ENCODE assay signal across 9 cellular contexts in the genomic region with DNA sequence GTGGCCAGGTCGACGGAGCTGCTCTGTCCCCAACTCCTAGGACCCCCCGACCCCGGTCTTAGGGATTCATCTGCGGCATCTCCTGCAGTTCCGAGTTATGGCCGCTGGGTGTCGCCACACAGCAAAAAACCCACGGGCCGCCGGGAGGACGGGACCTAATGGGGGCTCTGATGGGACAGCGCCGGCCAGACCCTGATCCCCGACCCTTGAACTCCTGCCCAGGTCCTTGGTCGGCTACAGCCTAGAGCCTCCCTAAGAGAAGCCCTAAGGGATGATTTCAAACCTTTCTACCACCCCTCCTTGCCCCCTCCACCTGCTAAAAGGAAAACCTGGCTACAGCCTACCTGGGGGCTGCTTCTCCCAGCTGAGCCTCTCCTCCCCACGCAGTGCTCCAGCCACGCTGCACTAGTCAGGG. TPM values are rescaled to one million over a fixed set of nuclear protein-coding genes. Genes with fewer than 3 reads are reported as not detected.
A peak's percentile ranks its signal among the peaks of the same experiment; 100 is the strongest.
DNase-seq lines count a peak whose midpoint lies in the region; ATAC-seq and TF ChIP-seq lines count a peak whose summit lies in the region.
"Had no signal": no experiment of that assay in that cellular context is flagged by ENCODE, and none has a peak within 500 bp of the region (broad histone marks: within the 10 kb centered on the region; RNA-seq: fewer than 3 reads in every experiment).

No MANE protein-coding gene starts in this region.

- no peaks in the 10 kb centered on the region for H3K9me3 Mint-ChIP-seq in CD8-positive, alpha-beta T cell
- H3K9me3 Mint-ChIP-seq in activated CD4-positive, alpha-beta memory T cell treated with anti-CD3 and anti-CD28 coated beads for 36 hours = no peaks in the 10 kb centered on the region
- H3K9me3 Mint-ChIP-seq in nephron = no peaks in the 10 kb centered on the region

- no peak overlapping the region for H3K56ac ChIP-seq in IMR-90 (ENCODE audit: extremely low read depth, insufficient read depth, low read length)

- CTCF ChIA-PET in CD8-positive, alpha-beta T cell (lab: Charles Lee) = interaction anchor here (0.6 to 5.0 kb wide), 22 partner anchors 9 to 255 kb away, joined by 3 to 69 read pairs (median 4); no protein-coding TSS in a partner anchor
- CTCF ChIA-PET in IMR-90 (lab: Yijun Ruan, JAX) = interaction anchor here (0.8 to 4.1 kb wide), 5 partner anchors 11 to 161 kb away, joined by 3 to 26 read pairs (median 3); no protein-coding TSS in a partner anchor
- CTCF ChIA-PET in activated CD4-positive, alpha-beta memory T cell treated with anti-CD3 and anti-CD28 coated beads for 36 hours (lab: Charles Lee) = interaction anchor here (0.9 to 14.0 kb wide), 16 partner anchors 9 to 161 kb away, joined by 3 to 277 read pairs (median 6); a partner anchor contains a TSS

- H3K9me3 ChIP-seq in CD8-positive, alpha-beta T cell (ENCODE audit: low read length) = no peaks in the 10 kb centered on the region
- H3K9me3 ChIP-seq in IMR-90 (ENCODE audit: control insufficient read depth, insufficient read depth, low read length) = peaks cover 2% of the 10 kb centered on the region; the same call in 1 of the 2 replicates
- H3K9me3 ChIP-seq in effector memory CD4-positive, alpha-beta T cell (ENCODE audit: control insufficient read depth, low read length) = no peaks in the 10 kb centered on the region
- no peaks in the 10 kb centered on the region for H3K9me3 ChIP-seq in subcutaneous abdominal adipose tissue (ENCODE audit: control insufficient read depth in 5 of 5, low read length in 5 of 5)

- peak; percentile 84 for TF ChIP-seq RAD21 in IMR-90 (IDR thresholded peaks at IDR 0.05; ENCODE audit: low read length)

- no peaks in the 10 kb centered on the region for H3K79me1 ChIP-seq in IMR-90 (ENCODE audit: low read depth in 1 of 2, low read length in 2 of 2)

- in situ Hi-C loops in IMR-90 (cut with MboI; ENCODE audit: low sequenced_read_pairs) = loop anchor here (5.0 kb wide), 2 partner anchors 40 to 160 kb away; no protein-coding TSS in a partner anchor

- H2BK120ac ChIP-seq in IMR-90 (ENCODE audit: low read depth, low read length) = no peak overlapping the region

- POLR2A ChIA-PET in CD8-positive, alpha-beta T cell (lab: Charles Lee) = no interaction called here
- POLR2A ChIA-PET in IMR-90 (lab: Charles Lee; ENCODE audit: unreplicated experiment) = no interaction called here
- POLR2A ChIA-PET in activated CD4-positive, alpha-beta memory T cell treated with anti-CD3 and anti-CD28 coated beads for 36 hours (lab: Charles Lee) = no interaction called here

- H3K23ac ChIP-seq in IMR-90 (ENCODE audit: low read depth, low read length) = no peak overlapping the region

- H3K9ac ChIP-seq in IMR-90 (ENCODE audit: low read depth, low read length) = no peak overlapping the region
- no peak overlapping the region for H3K9ac ChIP-seq in subcutaneous abdominal adipose tissue (ENCODE audit: low read length in 5 of 5)

- no peaks in the 10 kb centered on the region for H4K20me1 ChIP-seq in IMR-90 (ENCODE audit: insufficient read depth, low read length)

- BruUV-seq in IMR-90 (replicated peaks; lab: Mats Ljungman, UMichigan) = no TSS peak

- intact Hi-C loops in CD8-positive, alpha-beta T cell (cut with DNase I, micrococcal nuclease) = loop anchor here (1.0 kb wide), 3 partner anchors 40 to 256 kb away; no protein-coding TSS in a partner anchor
- intact Hi-C loops in IMR-90 (cut with micrococcal nuclease) = loop anchor here (1.0 to 2.0 kb wide), 5 partner anchors 40 to 256 kb away; a partner anchor contains a TSS
- intact Hi-C loops in activated CD4-positive, alpha-beta memory T cell treated with anti-CD3 and anti-CD28 coated beads for 36 hours (cut with micrococcal nuclease) = loop anchor here (1.0 to 5.0 kb wide), 2 partner anchors 40 to 150 kb away; no protein-coding TSS in a partner anchor

- H4K5ac ChIP-seq in IMR-90 (ENCODE audit: low read depth, low read length) = no peak overlapping the region

- H3K36me3 ChIP-seq in CD8-positive, alpha-beta T cell (ENCODE audit: insufficient read depth, low read length) = no peaks in the 10 kb centered on the region
- peaks cover 6% of the 10 kb centered on the region for H3K36me3 ChIP-seq in IMR-90 (ENCODE audit: control insufficient read depth, insufficient read depth, low read length)
- H3K36me3 ChIP-seq in effector memory CD4-positive, alpha-beta T cell (ENCODE audit: control insufficient read depth, insufficient read depth, low read length) = no peaks in the 10 kb centered on the region
- no peaks in the 10 kb centered on the region for H3K36me3 ChIP-seq in subcutaneous abdominal adipose tissue (ENCODE audit: control insufficient read depth in 5 of 5, insufficient read depth in 5 of 5, low read length in 5 of 5)

- H3K27ac Mint-ChIP-seq in CD8-positive, alpha-beta T cell = no peak overlapping the region
- H3K27ac Mint-ChIP-seq in activated CD4-positive, alpha-beta memory T cell treated with anti-CD3 and anti-CD28 coated beads for 36 hours = no peak overlapping the region
- no peak overlapping the region for H3K27ac Mint-ChIP-seq in nephron

- peaks cover 8% of the 10 kb centered on the region for H3K4me1 Mint-ChIP-seq in CD8-positive, alpha-beta T cell (ENCODE audit: low read depth)
- peaks cover 9% of the 10 kb centered on the region for H3K4me1 Mint-ChIP-seq in activated CD4-positive, alpha-beta memory T cell treated with anti-CD3 and anti-CD28 coated beads for 36 hours (ENCODE audit: low read depth)
- H3K4me1 Mint-ChIP-seq in nephron = peaks cover 23% of the 10 kb centered on the region

- H2AFZ ChIP-seq in IMR-90 (replicated peaks; ENCODE audit: low read length, poor library complexity) = no peak overlapping the region

- H3K4me1 ChIP-seq in CD8-positive, alpha-beta T cell (ENCODE audit: insufficient read depth, low read length) = peaks cover 8% of the 10 kb centered on the region
- H3K4me1 ChIP-seq in IMR-90 (ENCODE audit: control insufficient read depth, insufficient read depth, low read length) = no peaks in the 10 kb centered on the region
- H3K4me1 ChIP-seq in effector memory CD4-positive, alpha-beta T cell (ENCODE audit: control insufficient read depth, insufficient read depth, low read length, poor library complexity, severe bottlenecking) = peaks cover 6% of the 10 kb centered on the region
- peaks cover 7 to 55% (median 43%) of the 10 kb centered on the region in 5 donors for H3K4me1 ChIP-seq in subcutaneous abdominal adipose tissue (ENCODE audit: control insufficient read depth in 5 of 5, insufficient read depth in 5 of 5, low read length in 5 of 5)

- H3K4me3 Mint-ChIP-seq in CD8-positive, alpha-beta T cell = no peak overlapping the region
- no peak overlapping the region for H3K4me3 Mint-ChIP-seq in activated CD4-positive, alpha-beta memory T cell treated with anti-CD3 and anti-CD28 coated beads for 36 hours
- H3K4me3 Mint-ChIP-seq in nephron = no peak overlapping the region

- no peak overlapping the region for H2BK15ac ChIP-seq in IMR-90 (ENCODE audit: low read depth, low read length)

- TF ChIP-seq CTCF in CD8-positive, alpha-beta T cell (IDR thresholded peaks at IDR 0.05) = peak; percentile 78
- TF ChIP-seq CTCF in IMR-90 (conservative IDR thresholded peaks at IDR 0.05; ENCODE audit: low read depth, low read length) (peak; percentile 79), nephron (IDR thresholded peaks at IDR 0.05; ENCODE audit: unreplicated experiment in 3 of 3) (peak; percentile 90 to 96 (median 92))

- no peak overlapping the region for H3K4me2 ChIP-seq in IMR-90 (ENCODE audit: low read depth, low read length)

- 0 out of 2 replicates have a peak, but pooled peaks have one; percentile 21 for TF ChIP-seq POLR2A in IMR-90 (IDR thresholded peaks at IDR 0.05; ENCODE audit: low read depth, low read length)

- peaks cover 8% of the 10 kb centered on the region for H3K36me3 Mint-ChIP-seq in CD8-positive, alpha-beta T cell
- H3K36me3 Mint-ChIP-seq in activated CD4-positive, alpha-beta memory T cell treated with anti-CD3 and anti-CD28 coated beads for 36 hours = peaks cover 8% of the 10 kb centered on the region
- H3K36me3 Mint-ChIP-seq in nephron (ENCODE audit: low read depth) = peaks cover 13% of the 10 kb centered on the region

- H3K27me3 ChIP-seq in CD8-positive, alpha-beta T cell (ENCODE audit: insufficient read depth, low read length) = no peaks in the 10 kb centered on the region
- peaks cover 15% of the 10 kb centered on the region; the same call in 1 of the 2 replicates for H3K27me3 ChIP-seq in IMR-90 (ENCODE audit: control insufficient read depth, insufficient read depth, low read length)
- H3K27me3 ChIP-seq in effector memory CD4-positive, alpha-beta T cell (replicated peaks; ENCODE audit: control insufficient read depth, insufficient read depth, low read length, poor library complexity, severe bottlenecking) = no peaks in the 10 kb centered on the region
- H3K27me3 ChIP-seq in subcutaneous abdominal adipose tissue (ENCODE audit: control insufficient read depth in 5 of 5, insufficient read depth in 4 of 5, low read length in 5 of 5) = peaks cover 14 to 28% (median 19%) of the 10 kb centered on the region in 5 donors

- H2AK5ac ChIP-seq in IMR-90 (ENCODE audit: low read depth, low read length) = no peak overlapping the region

- peak; percentile 49 for ATAC-seq in CD8-positive, alpha-beta T cell
- peak; percentile 75 for ATAC-seq in IMR-90 (ENCODE audit: low read depth)
- no peak for ATAC-seq in GM21528 (IDR thresholded peaks at IDR 0.05; ENCODE audit: low FRiP score, unreplicated experiment)

- peaks cover 4% of the 10 kb centered on the region for H3K27me3 Mint-ChIP-seq in CD8-positive, alpha-beta T cell (ENCODE audit: low read depth)
- peaks cover 1% of the 10 kb centered on the region for H3K27me3 Mint-ChIP-seq in activated CD4-positive, alpha-beta memory T cell treated with anti-CD3 and anti-CD28 coated beads for 36 hours
- no peaks in the 10 kb centered on the region for H3K27me3 Mint-ChIP-seq in nephron (ENCODE audit: low read depth)

- no peak overlapping the region for H3K27ac ChIP-seq in CD8-positive, alpha-beta T cell (ENCODE audit: low read depth, low read length)
- no peak overlapping the region for H3K27ac ChIP-seq in IMR-90 (ENCODE audit: insufficient read depth, low read length)
- H3K27ac ChIP-seq in effector memory CD4-positive, alpha-beta T cell (ENCODE audit: insufficient read depth, low read length, poor library complexity, severe bottlenecking) = no peak overlapping the region
- H3K27ac ChIP-seq in subcutaneous abdominal adipose tissue (ENCODE audit: low read depth, low read length) = peak overlapping the region; percentile 17

- 1% methylated on average over 9 of the region's 18 CpGs; no CpG with 5 or more reads in 1 of the 2 experiments for WGBS in IMR-90 (ENCODE audit: extremely low coverage in 2 of 2, insufficient read length in 1 of 2), 2 experiments

- no peak overlapping the region for H4K8ac ChIP-seq in IMR-90 (ENCODE audit: low read depth in 2 of 2, low read length in 2 of 2)

- no peak overlapping the region for H4K91ac ChIP-seq in IMR-90 (ENCODE audit: insufficient read depth, low read depth, low read length)

- no peaks in the 10 kb centered on the region for H3K9me1 ChIP-seq in IMR-90 (ENCODE audit: insufficient read depth, low read length)

- H3K4ac ChIP-seq in IMR-90 (ENCODE audit: low read depth, low read length) = no peak overlapping the region

- H3K14ac ChIP-seq in IMR-90 (replicated peaks; ENCODE audit: low read depth, low read length) = no peak overlapping the region

- H2AK9ac ChIP-seq in IMR-90 (replicated peaks; ENCODE audit: low read depth, low read length, poor library complexity) = no peak overlapping the region

- no peak overlapping the region for H3K18ac ChIP-seq in IMR-90 (ENCODE audit: low read depth, low read length)

- dilution Hi-C loops in IMR-90 (cut with HindIII; ENCODE audit: low sequenced_read_pairs, unreplicated experiment) = no loop called here

- no peak overlapping the region for H2BK20ac ChIP-seq in IMR-90 (ENCODE audit: low read depth, low read length)

- no peak overlapping the region for H3K4me3 ChIP-seq in CD8-positive, alpha-beta T cell (ENCODE audit: low read depth, low read length)
- H3K4me3 ChIP-seq in IMR-90 (ENCODE audit: insufficient read depth, low read depth, low read length) = no peak overlapping the region
- no peak overlapping the region for H3K4me3 ChIP-seq in effector memory CD4-positive, alpha-beta T cell (ENCODE audit: insufficient read depth, low read depth, low read length, poor library complexity, severe bottlenecking)
- no peak overlapping the region for H3K4me3 ChIP-seq in subcutaneous abdominal adipose tissue (ENCODE audit: low read depth in 1 of 5, low read length in 5 of 5)

- peak; percentile 21 to 71 (median 45) for DNase-seq in CD8-positive, alpha-beta T cell
- DNase-seq in IMR-90 = no peak
- DNase-seq in activated CD4-positive, alpha-beta memory T cell treated with anti-CD3 and anti-CD28 coated beads for 36 hours = peak; percentile 59
- DNase-seq in effector memory CD4-positive, alpha-beta T cell = peak; percentile 13 to 31 (median 15)
- DNase-seq in kidney glomerular epithelial cell (lab: John Stamatoyannopoulos, UW) = no peak

- no peak overlapping the region for H2BK5ac ChIP-seq in IMR-90 (ENCODE audit: low read depth, low read length, poor library complexity, severe bottlenecking)

RNA-seq across cellular contexts. Expression of a gene that starts 30.8 kb away (rescaled TPM):
- not detected for total RNA-seq in CD8-positive, alpha-beta T cell
- not detected in 2 replicates for total RNA-seq in IMR-90 (2012; rRNA removed)
- polyA plus RNA-seq in IMR-90 (2012; rRNA removed) = not detected in 2 replicates
- 0.02 TPM in 1 of 2 replicates, not detected in the other for polyA plus RNA-seq in IMR-90 (2012; cell fraction: cytosol; rRNA removed)
- polyA plus RNA-seq in IMR-90 (2012; cell fraction: nucleus; rRNA removed; ENCODE audit: low replicate concordance) = not detected in 2 replicates
- not detected for total RNA-seq in activated CD4-positive, alpha-beta memory T cell treated with anti-CD3 and anti-CD28 coated beads for 36 hours
- total RNA-seq: skeletal muscle tissue had no signal

RNA-seq across cellular contexts. Expression of a gene that starts 47.8 kb away (rescaled TPM):
- total RNA-seq in CD8-positive, alpha-beta T cell = 10 to 100 TPM; 31.4 to 33.0 TPM
- 34.7 and 50.4 TPM in 2 replicates for total RNA-seq in IMR-90 (2012; rRNA removed)
- 91.1 and 91.5 TPM in 2 replicates for polyA plus RNA-seq in IMR-90 (2012; rRNA removed)
- 57.2 and 76.4 TPM in 2 replicates for polyA plus RNA-seq in IMR-90 (2012; cell fraction: cytosol; rRNA removed)
- polyA plus RNA-seq in IMR-90 (2012; cell fraction: nucleus; rRNA removed; ENCODE audit: low replicate concordance) = 34.4 and 46.2 TPM in 2 replicates
- 10 to 100 TPM; 31.4 to 35.4 TPM for total RNA-seq in activated CD4-positive, alpha-beta memory T cell treated with anti-CD3 and anti-CD28 coated beads for 36 hours

RNA-seq across cellular contexts. Expression of a gene that starts 48.0 kb away (rescaled TPM):
- 100 to 1,000 TPM; 106 to 111 TPM for total RNA-seq in CD8-positive, alpha-beta T cell
- 9.5 and 10.3 TPM in 2 replicates for total RNA-seq in IMR-90 (2012; rRNA removed)
- polyA plus RNA-seq in IMR-90 (2012; rRNA removed) = 55.2 and 68.8 TPM in 2 replicates
- polyA plus RNA-seq in IMR-90 (2012; cell fraction: cytosol; rRNA removed) = 27.4 and 38.5 TPM in 2 replicates
- 121 and 142 TPM in 2 replicates for polyA plus RNA-seq in IMR-90 (2012; cell fraction: nucleus; rRNA removed; ENCODE audit: low replicate concordance)
- 100 to 1,000 TPM in 1 of 2 experiments, 10 to 100 TPM in 1; 90.9 to 100 TPM for total RNA-seq in activated CD4-positive, alpha-beta memory T cell treated with anti-CD3 and anti-CD28 coated beads for 36 hours

Comparison
In these comparisons a context has a peak if more than half of its experiments do, and no peak if none do; other contexts are left out.
1. DNase-seq: peak in CD8-positive, alpha-beta T cell (7 of 7), activated CD4-positive, alpha-beta memory T cell treated with anti-CD3 and anti-CD28 coated beads for 36 hours (single experiment) and effector memory CD4-positive, alpha-beta T cell (3 of 3); none in IMR-90 (single experiment) and kidney glomerular epithelial cell (single experiment).
2. Peak in every context shown above with its lines, with median percentiles within 50 percentile points of each other: CTCF ChIP-seq.